Comparison of ENCODE assay signal across 1 cellular context in the genomic region with DNA sequence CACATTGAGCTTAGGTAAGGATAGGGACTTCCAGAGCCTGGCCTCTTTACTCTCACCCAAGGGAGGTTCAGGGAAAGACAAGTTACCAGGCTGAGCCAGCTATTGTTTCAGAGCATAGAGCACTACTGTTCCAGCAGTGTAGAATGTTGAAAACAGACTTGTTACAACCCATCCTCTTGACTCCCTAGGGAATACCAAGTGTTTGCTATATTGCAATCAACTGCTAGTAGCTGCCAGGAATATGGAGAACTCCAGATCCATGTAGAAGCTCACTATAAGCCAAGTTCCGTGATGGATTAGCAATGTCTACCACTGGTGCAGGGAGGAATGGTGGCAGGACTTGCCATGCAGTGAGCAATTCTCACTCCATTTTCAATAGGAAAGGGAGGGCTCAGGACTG.
TF ChIP-seq lines count a peak whose summit lies in the region.

No MANE protein-coding gene starts in this region.

TF ChIP-seq in H1, 55 proteins besides CTCF, POLR2A, EP300 and RAD21:
- TF ChIP-seq HDAC2 (IDR thresholded peaks at IDR 0.05; ENCODE audit: borderline replicate concordance in 1 of 2, low read depth in 2 of 2, low read length in 2 of 2): no peak
